Comparison of ENCODE assay signal across 21 cellular contexts in genomic region chr7:136049818-136050461, GRCh38.
"Had no signal": no experiment of that assay in that cellular context is flagged by ENCODE, and none has a peak within 500 bp of the region (broad histone marks: within the 10 kb centered on the region; RNA-seq: fewer than 3 reads in every experiment).

No MANE protein-coding gene starts in this region.

- DNase-seq: activated CD4-positive, alpha-beta T cell treated with anti-CD3 and anti-CD28 coated beads, Interleukin-2, amount 50 U/mL, for 1 hour; activated CD8-positive, alpha-beta memory T cell treated with anti-CD3 and anti-CD28 coated beads for 24 hours; activated naive CD8-positive, alpha-beta T cell treated with anti-CD3 and anti-CD28 coated beads for 36 hours; cerebellar nuclear complex; effector memory CD4-positive, alpha-beta T cell; heart right ventricle; mammary epithelial cell; naive thymus-derived CD8-positive, alpha-beta T cell; occipital lobe; psoas muscle; stimulated activated CD4-positive, alpha-beta T cell treated with anti-CD3 and anti-CD28 coated beads, Interleukin-2, amount 100 ng/mL, for 48 hours; SW 1271; thyroid gland had no signal

- H3K36me3 Mint-ChIP-seq: brain had no signal

- H3K9me3 Mint-ChIP-seq: activated naive CD8-positive, alpha-beta T cell treated with anti-CD3 and anti-CD28 coated beads for 36 hours; T-helper 2 cell treated with Interferon-gamma antibody and Interleukin-4, amounts not matched to agents 5 μg/mL and 100 μg/mL, for 36 hours had no signal

- H3K4me3 ChIP-seq: gastroesophageal sphincter, heart right ventricle, psoas muscle, thyroid gland had no signal

- H3K27ac ChIP-seq: gastroesophageal sphincter, heart right ventricle, psoas muscle, thyroid gland had no signal

- H3K36me3 ChIP-seq: gastroesophageal sphincter, heart right ventricle, thyroid gland had no signal

- H3K4me3 Mint-ChIP-seq: activated naive CD8-positive, alpha-beta T cell treated with anti-CD3 and anti-CD28 coated beads for 36 hours; activated T-helper 1 cell treated with anti-CD3 and anti-CD28 coated beads, Interleukin-12 subunit alpha, Interleukin-12 subunit beta, Interleukin-2, Interleukin-4 antibody, amounts not matched to agents 30 ng/mL and 10 ng/mL and 1 ng/mL, durations not matched to agents 14 hours and 24 hours and 36 hours; brain; naive thymus-derived CD8-positive, alpha-beta T cell; stimulated activated memory B cell treated with anti-CD40 and anti-IgM and Interleukin-4, amounts not matched to agents 10 μg/mL and 1 μg/mL and 100 μg/mL, for 72 hours; T-helper 2 cell treated with Interferon-gamma antibody and Interleukin-4, amounts not matched to agents 5 μg/mL and 100 μg/mL, for 36 hours had no signal

- ATAC-seq: activated CD4-positive, CD25-positive, alpha-beta regulatory T cell treated with anti-CD3 and anti-CD28 coated beads, Interleukin-2, amount 50 U/mL, for 24 hours; gastroesophageal sphincter; naive thymus-derived CD8-positive, alpha-beta T cell; psoas muscle; stimulated activated memory B cell treated with anti-CD40 and anti-IgM and Interleukin-4, amounts not matched to agents 10 μg/mL and 1 μg/mL and 100 μg/mL, for 72 hours had no signal

- H3K4me1 Mint-ChIP-seq: activated naive CD8-positive, alpha-beta T cell treated with anti-CD3 and anti-CD28 coated beads for 36 hours; stimulated activated memory B cell treated with anti-CD40 and anti-IgM and Interleukin-4, amounts not matched to agents 10 μg/mL and 1 μg/mL and 100 μg/mL, for 72 hours had no signal

- H3K27me3 Mint-ChIP-seq: activated naive CD8-positive, alpha-beta T cell treated with anti-CD3 and anti-CD28 coated beads for 36 hours; stimulated activated memory B cell treated with anti-CD40 and anti-IgM and Interleukin-4, amounts not matched to agents 10 μg/mL and 1 μg/mL and 100 μg/mL, for 72 hours had no signal

- H3K27ac Mint-ChIP-seq: activated naive CD8-positive, alpha-beta T cell treated with anti-CD3 and anti-CD28 coated beads for 36 hours; activated T-helper 1 cell treated with anti-CD3 and anti-CD28 coated beads, Interleukin-12 subunit alpha, Interleukin-12 subunit beta, Interleukin-2, Interleukin-4 antibody, amounts not matched to agents 30 ng/mL and 10 ng/mL and 1 ng/mL, durations not matched to agents 14 hours and 24 hours and 36 hours; naive thymus-derived CD8-positive, alpha-beta T cell; stimulated activated memory B cell treated with anti-CD40 and anti-IgM and Interleukin-4, amounts not matched to agents 10 μg/mL and 1 μg/mL and 100 μg/mL, for 72 hours; T-helper 2 cell treated with Interferon-gamma antibody and Interleukin-4, amounts not matched to agents 5 μg/mL and 100 μg/mL, for 36 hours had no signal

- H3K27me3 ChIP-seq: gastroesophageal sphincter, heart right ventricle, thyroid gland had no signal

- FAIRE-seq: islet of Langerhans, urothelium cell line had no signal

- H3K4me1 ChIP-seq: gastroesophageal sphincter, psoas muscle, thyroid gland had no signal

- H3K9me3 ChIP-seq: gastroesophageal sphincter, psoas muscle, thyroid gland had no signal
